ENCODE assay signal across 8 cellular contexts in genomic region chr18:57585846-57586242, GRCh38. TPM values are rescaled to one million over a fixed set of nuclear protein-coding genes. Genes with fewer than 3 reads are reported as not detected.
A peak's percentile ranks its signal among the peaks of the same experiment; 100 is the strongest.
DNase-seq lines count a peak whose midpoint lies in the region; ATAC-seq lines count a peak whose summit lies in the region.

No MANE protein-coding gene starts in this region.

- peaks cover 18% of the 10 kb centered on the region for H3K4me1 ChIP-seq in Karpas-422 (ENCODE audit: low read length)
- H3K4me1 ChIP-seq in mononuclear cell (ENCODE audit: insufficient read depth, low read length), result peaks cover 24% of the 10 kb centered on the region

- peak overlapping the region; percentile 80 for H3K27ac Mint-ChIP-seq in activated CD4-positive, alpha-beta T cell treated with anti-CD3 and anti-CD28 coated beads, Interleukin-2, amount 10 ng/mL, durations not matched to agents 24 days and 14 days
- peak overlapping the region; percentile 89 for H3K27ac Mint-ChIP-seq in central memory CD8-positive, alpha-beta T cell (ENCODE audit: low read depth)

- H3K27me3 ChIP-seq in Karpas-422 (ENCODE audit: low read length) (no peaks in the 10 kb centered on the region), mononuclear cell (ENCODE audit: insufficient read depth, low read length) (no peaks in the 10 kb centered on the region)

- H3K9me3 ChIP-seq in Karpas-422 (ENCODE audit: low read length) (no peaks in the 10 kb centered on the region), mononuclear cell (ENCODE audit: low read depth, low read length) (no peaks in the 10 kb centered on the region)

- no peak for ATAC-seq in central memory CD8-positive, alpha-beta T cell (replicated peaks; ENCODE audit: extremely low read depth, poor library complexity, severe bottlenecking)

- H3K36me3 ChIP-seq in Karpas-422 (ENCODE audit: insufficient read depth, low read length), result no peaks in the 10 kb centered on the region

- no peaks in the 10 kb centered on the region for H3K9me2 ChIP-seq in Karpas-422 (replicated peaks; ENCODE audit: insufficient read depth, low read length)

- H3K4me2 ChIP-seq in Karpas-422 (ENCODE audit: low read depth, low read length, poor library complexity, severe bottlenecking), result peak overlapping the region; percentile 85

- peak overlapping the region; percentile 85 for H3K4me3 Mint-ChIP-seq in activated CD4-positive, alpha-beta T cell treated with anti-CD3 and anti-CD28 coated beads, Interleukin-2, amount 10 ng/mL, durations not matched to agents 24 days and 14 days
- peak overlapping the region; percentile 85 for H3K4me3 Mint-ChIP-seq in central memory CD8-positive, alpha-beta T cell

- peak; percentile 64 for DNase-seq in activated CD4-positive, alpha-beta T cell treated with anti-CD3 and anti-CD28 coated beads, Interleukin-2, amount 10 ng/mL, durations not matched to agents 24 days and 14 days
- DNase-seq in activated CD4-positive, alpha-beta T cell treated with anti-CD3 and anti-CD28 coated beads for 1 hour, result no peak
- DNase-seq in Karpas-422 (no peak), kidney glomerular epithelial cell (lab: John Stamatoyannopoulos, UW) (no peak)
- DNase-seq in central memory CD8-positive, alpha-beta T cell (ENCODE audit: low spot score in 2 of 2), result no peak
- no peak for DNase-seq in activated effector memory CD4-positive, alpha-beta T cell treated with Interleukin-2 at 50 U/mL for 16 hours
- no peak for DNase-seq in NK-92 treated with Interleukin-12 subunit alpha and Interleukin-12 subunit beta, amount 100 ng/mL, for 24 hours (lab: John Stamatoyannopoulos, UW)

- H2AFZ ChIP-seq in Karpas-422 (ENCODE audit: low read length), result peak overlapping the region; percentile 71

- no peaks in the 10 kb centered on the region for H3K9me3 Mint-ChIP-seq in activated CD4-positive, alpha-beta T cell treated with anti-CD3 and anti-CD28 coated beads, Interleukin-2, amount 10 ng/mL, durations not matched to agents 24 days and 14 days
- H3K9me3 Mint-ChIP-seq in central memory CD8-positive, alpha-beta T cell, result no peaks in the 10 kb centered on the region

- H3K79me2 ChIP-seq in Karpas-422 (ENCODE audit: low read length), result no peaks in the 10 kb centered on the region

- no peaks in the 10 kb centered on the region for H4K20me1 ChIP-seq in Karpas-422 (ENCODE audit: insufficient read depth, low read depth, low read length)

- H3K27me3 Mint-ChIP-seq in activated CD4-positive, alpha-beta T cell treated with anti-CD3 and anti-CD28 coated beads, Interleukin-2, amount 10 ng/mL, durations not matched to agents 24 days and 14 days, result no peaks in the 10 kb centered on the region
- H3K27me3 Mint-ChIP-seq in central memory CD8-positive, alpha-beta T cell, result no peaks in the 10 kb centered on the region

- no peak overlapping the region for H3K27ac ChIP-seq in Karpas-422 (ENCODE audit: low read length)

- intact Hi-C loops in activated CD4-positive, alpha-beta T cell treated with anti-CD3 and anti-CD28 coated beads, Interleukin-2, amount 10 ng/mL, durations not matched to agents 24 days and 14 days (cut with micrococcal nuclease), result loop anchor here (1.0 to 10.0 kb wide), 4 partner anchors 35 to 1085 kb away; partner anchors contain the start of genes MALT1, NARS1 and TXNL1

- peaks cover 21% of the 10 kb centered on the region for H3K4me1 Mint-ChIP-seq in activated CD4-positive, alpha-beta T cell treated with anti-CD3 and anti-CD28 coated beads, Interleukin-2, amount 10 ng/mL, durations not matched to agents 24 days and 14 days
- peaks cover 38% of the 10 kb centered on the region for H3K4me1 Mint-ChIP-seq in central memory CD8-positive, alpha-beta T cell

- peak overlapping the region; percentile 78 for H3K9ac ChIP-seq in Karpas-422 (ENCODE audit: low read length)

- peaks cover 10% of the 10 kb centered on the region for H3K36me3 Mint-ChIP-seq in activated CD4-positive, alpha-beta T cell treated with anti-CD3 and anti-CD28 coated beads, Interleukin-2, amount 10 ng/mL, durations not matched to agents 24 days and 14 days (ENCODE audit: low read depth)
- H3K36me3 Mint-ChIP-seq in central memory CD8-positive, alpha-beta T cell (ENCODE audit: insufficient read depth), result peaks cover 5% of the 10 kb centered on the region

- H3K4me3 ChIP-seq in Karpas-422 (ENCODE audit: low read length) (peak overlapping the region; percentile 83), mononuclear cell (ENCODE audit: low read length) (peak overlapping the region; percentile 67)

RNA-seq across cellular contexts. Expression of gene FECH, which starts 0.7 kb away (rescaled TPM):
- 22.4 and 25.1 TPM in 2 replicates for total RNA-seq in activated CD4-positive, alpha-beta T cell treated with anti-CD3 and anti-CD28 coated beads, Interleukin-2, amount 10 ng/mL, durations not matched to agents 24 days and 14 days
- total RNA-seq in Karpas-422 (2014; rRNA removed; shearing (Covaris generic); ENCODE audit: low replicate concordance), result 18.8 and 30.4 TPM in 2 replicates
- 9.1 TPM for total RNA-seq in mononuclear cell

RNA-seq across cellular contexts. Expression of gene NARS1, which starts 35.8 kb away (rescaled TPM):
- 125 and 129 TPM in 2 replicates for total RNA-seq in activated CD4-positive, alpha-beta T cell treated with anti-CD3 and anti-CD28 coated beads, Interleukin-2, amount 10 ng/mL, durations not matched to agents 24 days and 14 days
- total RNA-seq in Karpas-422 (2014; rRNA removed; shearing (Covaris generic); ENCODE audit: low replicate concordance), result 125 and 143 TPM in 2 replicates
- total RNA-seq in mononuclear cell, result 104 TPM
